In genomic region chr1:214602764-214603657, GRCh38 we compare ENCODE assay signal across 8 cellular contexts. TPM values are rescaled to one million over a fixed set of nuclear protein-coding genes. Genes with fewer than 3 reads are reported as not detected.
A peak's percentile ranks its signal among the peaks of the same experiment; 100 is the strongest.
DNase-seq lines count a peak whose midpoint lies in the region; ATAC-seq, FAIRE-seq and TF ChIP-seq lines count a peak whose summit lies in the region.

CENPF (plus strand) TSS chr1:214603195; CDS start chr1:214613755, 10,560 bp downstream.

- H3K27ac ChIP-seq in pancreas: no peak within 1 kb of the TSS
- H3K27ac ChIP-seq in tibial nerve: no peak within 1 kb of the TSS

- WGBS in pancreas, 2 donors: 0% methylated on average over 60 to 65 of the region's 65 CpGs
- WGBS in tibial nerve, 2 donors: 0% methylated on average over 37 to 47 of the region's 65 CpGs

- H3K27me3 ChIP-seq in pancreas (no peaks in the 10 kb centered on the region), tibial nerve (no peaks in the 10 kb centered on the region)

- H3K36me3 Mint-ChIP-seq in activated naive CD8-positive, alpha-beta T cell: no peaks in the 10 kb centered on the region

- H3K4me1 ChIP-seq in pancreas (no peaks in the 10 kb centered on the region), tibial nerve (peaks cover 0 to 20% (median 0%) of the 10 kb centered on the region in 4 donors)

- H3K4me3 ChIP-seq in GM12864 (ENCODE audit: low read depth, low read length) (peak within 1 kb of the TSS; percentile 78), pancreas (peak within 1 kb of the TSS; percentile 55 to 74 (median 66)), tibial nerve (peak within 1 kb of the TSS; percentile 48 to 92 (median 80))

- no peaks in the 10 kb centered on the region for H3K27me3 Mint-ChIP-seq in activated naive CD8-positive, alpha-beta T cell

- no peak for TF ChIP-seq POLR2A in tibial nerve (IDR thresholded peaks at IDR 0.05)

- H3K36me3 ChIP-seq in pancreas (no peaks in the 10 kb centered on the region), tibial nerve (no peaks in the 10 kb centered on the region)

- intact Hi-C loops in Right ventricle myocardium inferior (cut with DNase I): no loop called here
- intact Hi-C loops in pancreas (cut with DNase I): no loop called here

- peak within 1 kb of the TSS; percentile 43 for H3K27ac Mint-ChIP-seq in activated naive CD8-positive, alpha-beta T cell

- peaks cover 15% of the 10 kb centered on the region for H3K4me1 Mint-ChIP-seq in activated naive CD8-positive, alpha-beta T cell (ENCODE audit: low read depth)

- no peaks in the 10 kb centered on the region for H3K9me3 ChIP-seq in pancreas
- H3K9me3 ChIP-seq in tibial nerve: no peaks in the 10 kb centered on the region

- no peaks in the 10 kb centered on the region for H3K9me3 Mint-ChIP-seq in activated naive CD8-positive, alpha-beta T cell (ENCODE audit: low read depth)

- peak; percentile 51 to 65 for TF ChIP-seq EP300 in tibial nerve (IDR thresholded peaks at IDR 0.05)

- H3K4me3 Mint-ChIP-seq in activated naive CD8-positive, alpha-beta T cell: peak within 1 kb of the TSS; percentile 87

- TF ChIP-seq CTCF in GM12864 (IDR thresholded peaks at IDR 0.05; ENCODE audit: low read depth, low read length, missing control alignments) (no peak), pancreas (IDR thresholded peaks at IDR 0.05) (peak in 1 of 4 donors; percentile 21), tibial nerve (IDR thresholded peaks at IDR 0.05) (peak; percentile 3 to 62 (median 36))

- ATAC-seq in HG02623 (IDR thresholded peaks at IDR 0.05; ENCODE audit: unreplicated experiment) (peak; percentile 100), Right ventricle myocardium inferior (peak; percentile 100), pancreas (peak; percentile 100)

- peak; percentile 97 for DNase-seq in GM12864 (ENCODE audit: low read depth)
- DNase-seq in NCI-H1105 (lab: John Stamatoyannopoulos, UW): peak; percentile 97
- peak; percentile 100 for DNase-seq in SKM-1 treated with dmso at 0.1 percent for 144 hours (lab: John Stamatoyannopoulos, UW; ENCODE audit: unreplicated experiment)
- DNase-seq in Right ventricle myocardium inferior (ENCODE audit: missing footprints): peak; percentile 96
- DNase-seq in pancreas: peak; percentile 91 to 97 (median 92)
- DNase-seq in tibial nerve (ENCODE audit: low spot score in 2 of 2): peak; percentile 91 to 94

- peak; percentile 81 for FAIRE-seq in pancreas (lab: Jason Lieb, UNC)

RNA-seq across cellular contexts. Expression of gene CENPF, which starts in this region (rescaled TPM):
- total RNA-seq in Right ventricle myocardium inferior: 0.97 TPM
- 1 to 10 TPM in 2 of 6 donors, under 1 TPM in 4; 0.09 to 2.0 (median 0.65) TPM for total RNA-seq in pancreas
- under 1 TPM; 0.05 to 0.15 TPM for polyA plus RNA-seq in pancreas
- 1 to 10 TPM in 2 of 4 donors, under 1 TPM in 2; 0.84 to 4.4 (median 1.1) TPM for total RNA-seq in tibial nerve

Comparison
In these comparisons a context has a peak if more than half of its experiments do, and no peak if none do; other contexts are left out.
1. Peak in DNase-seq and ATAC-seq in Right ventricle myocardium inferior; RNA of the gene not detected or under 1 TPM.